In the genomic region with DNA sequence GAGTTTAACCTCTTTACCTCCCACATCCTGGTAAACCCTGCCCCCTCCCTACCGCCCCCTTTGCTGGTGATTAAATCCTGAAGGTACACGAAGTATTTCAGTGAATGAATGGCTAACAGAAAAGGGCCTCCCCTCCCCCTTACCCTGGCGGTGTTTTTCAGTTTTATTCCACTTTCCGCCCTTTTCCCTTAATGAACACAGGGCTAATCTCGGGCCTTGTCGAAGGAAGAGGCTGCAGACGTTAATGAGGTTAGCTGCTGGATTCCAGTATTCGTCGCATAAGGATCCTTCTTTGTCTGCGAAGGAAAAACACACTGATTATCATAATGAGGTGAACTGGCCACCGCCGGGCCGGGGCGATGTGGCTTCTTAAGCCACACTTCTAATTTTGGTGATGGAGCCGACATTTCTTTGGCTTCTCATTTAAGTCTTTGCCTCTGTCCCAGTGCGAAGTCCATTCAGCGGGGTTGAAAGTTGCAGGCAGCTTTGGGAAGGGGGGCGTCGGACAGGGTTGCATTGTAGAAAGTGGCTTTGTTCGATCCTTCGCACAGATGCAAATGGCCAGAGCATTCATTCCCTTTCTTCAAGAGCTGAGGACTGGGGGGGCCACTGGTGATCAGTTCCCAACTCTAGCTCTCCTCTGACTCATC, we compare ENCODE assay signal across 19 cellular contexts. TPM values are rescaled to one million over a fixed set of nuclear protein-coding genes. Genes with fewer than 3 reads are reported as not detected.
"Had no signal": no experiment of that assay in that cellular context is flagged by ENCODE, and none has a peak within 500 bp of the region (broad histone marks: within the 10 kb centered on the region; RNA-seq: fewer than 3 reads in every experiment).

No MANE protein-coding gene starts in this region.

- H3K4me1 Mint-ChIP-seq: naive B cell; stimulated activated naive CD8-positive, alpha-beta T cell treated with anti-CD3 and anti-CD28 coated beads, Interleukin-15, amount 100 ng/mL, for 72 hours had no signal

- H3K4me3 Mint-ChIP-seq: activated CD8-positive, alpha-beta T cell treated with anti-CD3 and anti-CD28 coated beads, Interleukin-2, amount 10 ng/mL, durations not matched to agents 7 days and 5 days; activated T-helper 1 cell treated with anti-CD3 and anti-CD28 coated beads, Interleukin-12 subunit alpha, Interleukin-12 subunit beta, Interleukin-2, Interleukin-4 antibody, amounts not matched to agents 30 ng/mL and 10 ng/mL and 1 ng/mL, durations not matched to agents 14 hours and 24 hours and 36 hours; naive B cell; stimulated activated naive CD8-positive, alpha-beta T cell treated with anti-CD3 and anti-CD28 coated beads, Interleukin-15, amount 100 ng/mL, for 72 hours had no signal

- H3K4me1 ChIP-seq: psoas muscle, testis had no signal

- H3K27me3 ChIP-seq: hepatocyte, testis had no signal

- H3K27ac ChIP-seq: coronary artery, hepatocyte, psoas muscle, testis had no signal

- H3K4me3 ChIP-seq: coronary artery, hepatocyte, lung, psoas muscle, testis had no signal

- ATAC-seq: activated CD8-positive, alpha-beta T cell treated with anti-CD3 and anti-CD28 coated beads, Interleukin-2, amount 10 ng/mL, durations not matched to agents 7 days and 5 days; left cardiac atrium; psoas muscle; sciatic nerve; stimulated activated naive CD8-positive, alpha-beta T cell treated with anti-CD3 and anti-CD28 coated beads, Interleukin-15, amount 100 ng/mL, for 72 hours had no signal

- H3K9me3 ChIP-seq: psoas muscle, testis had no signal

- H3K27ac Mint-ChIP-seq: activated CD8-positive, alpha-beta T cell treated with anti-CD3 and anti-CD28 coated beads, Interleukin-2, amount 10 ng/mL, durations not matched to agents 7 days and 5 days; activated T-helper 1 cell treated with anti-CD3 and anti-CD28 coated beads, Interleukin-12 subunit alpha, Interleukin-12 subunit beta, Interleukin-2, Interleukin-4 antibody, amounts not matched to agents 30 ng/mL and 10 ng/mL and 1 ng/mL, durations not matched to agents 14 hours and 24 hours and 36 hours; naive B cell; stimulated activated naive CD8-positive, alpha-beta T cell treated with anti-CD3 and anti-CD28 coated beads, Interleukin-15, amount 100 ng/mL, for 72 hours had no signal

- DNase-seq: activated CD4-positive, alpha-beta T cell treated with anti-CD3 and anti-CD28 coated beads for 48 hours; activated CD8-positive, alpha-beta memory T cell treated with anti-CD3 and anti-CD28 coated beads, Interleukin-2, amount 50 U/mL, for 48 hours; activated CD8-positive, alpha-beta T cell treated with anti-CD3 and anti-CD28 coated beads, Interleukin-2, amount 10 ng/mL, durations not matched to agents 7 days and 5 days; activated naive CD4-positive, alpha-beta T cell treated with Interleukin-2 at 50 U/mL for 16 hours; central memory CD4-positive, alpha-beta T cell; effector memory CD4-positive, alpha-beta T cell; left cardiac atrium; naive B cell; nucleus accumbens; psoas muscle; stimulated activated CD4-positive, alpha-beta T cell treated with anti-CD3 and anti-CD28 coated beads, Interleukin-2, amount 100 ng/mL, for 48 hours; stimulated activated naive CD8-positive, alpha-beta T cell treated with anti-CD3 and anti-CD28 coated beads, Interleukin-15, amount 100 ng/mL, for 72 hours; T-helper 1 cell; testis had no signal

RNA-seq across cellular contexts. Expression of a gene that starts 6.5 kb away (rescaled TPM):
- total RNA-seq: activated CD8-positive, alpha-beta T cell treated with anti-CD3 and anti-CD28 coated beads, Interleukin-2, amount 10 ng/mL, durations not matched to agents 7 days and 5 days; activated T-helper 1 cell treated with anti-CD3 and anti-CD28 coated beads, Interleukin-12 subunit alpha, Interleukin-12 subunit beta, Interleukin-2, Interleukin-4 antibody, amounts not matched to agents 30 ng/mL and 10 ng/mL and 1 ng/mL, durations not matched to agents 14 hours and 24 hours and 36 hours; hepatocyte had no signal
- polyA plus RNA-seq: hepatocyte had no signal
